11 cellular contexts compared by ENCODE assay signal in genomic region chr4:170088686-170089085, GRCh38. TPM values are rescaled to one million over a fixed set of nuclear protein-coding genes. Genes with fewer than 3 reads are reported as not detected.
DNase-seq lines count a peak whose midpoint lies in the region; FAIRE-seq and TF ChIP-seq lines count a peak whose summit lies in the region.
"Had no signal": no experiment of that assay in that cellular context is flagged by ENCODE, and none has a peak within 500 bp of the region (broad histone marks: within the 10 kb centered on the region; RNA-seq: fewer than 3 reads in every experiment).

No MANE protein-coding gene starts in this region.

- H3K4me1 ChIP-seq in A673 (ENCODE audit: insufficient read depth, low read length, poor library complexity, severe bottlenecking) (peaks cover 33% of the 10 kb centered on the region), muscle layer of duodenum (ENCODE audit: control insufficient read depth in 1 of 2, insufficient read depth in 2 of 2, low read length in 2 of 2) (peaks cover 6 to 15% of the 10 kb centered on the region in 2 donors), testis (peaks cover 3% of the 10 kb centered on the region)

- H3K9me3 Mint-ChIP-seq in MCF 10A (ENCODE audit: unreplicated experiment): no peaks in the 10 kb centered on the region
- H3K9me3 Mint-ChIP-seq in activated naive CD4-positive, alpha-beta T cell treated with anti-CD3 and anti-CD28 coated beads for 36 hours: no peaks in the 10 kb centered on the region
- H3K9me3 Mint-ChIP-seq: dendritic cell treated with granulocyte-macrophage colony-stimulating factor and Interleukin-4, amounts not matched to agents 40 ng/mL and 50 ng/mL, for 4 days had no signal

- H3K4me1 Mint-ChIP-seq in MCF 10A (ENCODE audit: insufficient read depth, unreplicated experiment): peaks cover 6% of the 10 kb centered on the region
- peaks cover 13% of the 10 kb centered on the region for H3K4me1 Mint-ChIP-seq in activated naive CD4-positive, alpha-beta T cell treated with anti-CD3 and anti-CD28 coated beads for 36 hours (ENCODE audit: low read depth)

- H3K4me3 ChIP-seq in A673 (ENCODE audit: low read depth, low read length, poor library complexity, severe bottlenecking): peak overlapping the region; percentile 57
- H3K4me3 ChIP-seq in muscle layer of duodenum (ENCODE audit: low read depth in 1 of 2, low read length in 2 of 2): peak overlapping the region; percentile 73 to 78
- peak overlapping the region in 1 of 2 donors; percentile 73 for H3K4me3 ChIP-seq in testis

- BruUV-seq in A673 (replicated peaks; lab: Mats Ljungman, UMichigan) (TSS peak; percentile 35), MCF 10A (replicated peaks; lab: Mats Ljungman, UMichigan) (TSS peak; percentile 19)

- TF ChIP-seq POLR2A in testis (IDR thresholded peaks at IDR 0.05) (no peak), GM12891 (IDR thresholded peaks at IDR 0.05; ENCODE audit: low read depth, low read length) (no peak)

- CTCF ChIA-PET in A673 (lab: Charles Lee) (interaction anchor here (0.6 to 1.5 kb wide), 2 partner anchors 63 to 278 kb away, joined by 3 to 5 read pairs; partner anchors contain the start of gene MFAP3L), MCF 10A (lab: Yijun Ruan, JAX) (interaction anchor here (0.6 to 3.7 kb wide), 9 partner anchors 8 to 500 kb away, joined by 3 to 18 read pairs (median 3); no protein-coding TSS in a partner anchor)
- CTCF ChIA-PET in activated naive CD4-positive, alpha-beta T cell treated with anti-CD3 and anti-CD28 coated beads for 36 hours (lab: Charles Lee): interaction anchor here (1.1 kb wide), 1 partner anchor 19 kb away, joined by 3 read pairs; no protein-coding TSS in a partner anchor

- H3K36me3 Mint-ChIP-seq in MCF 10A (ENCODE audit: insufficient read depth, unreplicated experiment): peaks cover 6% of the 10 kb centered on the region
- no peaks in the 10 kb centered on the region for H3K36me3 Mint-ChIP-seq in activated naive CD4-positive, alpha-beta T cell treated with anti-CD3 and anti-CD28 coated beads for 36 hours (ENCODE audit: low read depth)
- H3K36me3 Mint-ChIP-seq: memory B cell had no signal

- DNase-seq in A673 (ENCODE audit: low spot score): no peak
- DNase-seq in Kasumi-1 (lab: John Stamatoyannopoulos, UW): peak; percentile 38 to 57
- DNase-seq in MCF 10A (ENCODE audit: unreplicated experiment): no peak
- DNase-seq in activated naive CD4-positive, alpha-beta T cell treated with anti-CD3 and anti-CD28 coated beads for 36 hours: no peak
- DNase-seq in testis: no peak
- DNase-seq in activated CD4-positive, alpha-beta T cell treated with anti-CD3 and anti-CD28 coated beads, Interleukin-2, amount 50 U/mL, for 48 hours: no peak
- no peak for DNase-seq in GM12891 (ENCODE audit: insufficient read length, low spot score)
- DNase-seq: SIG-M5 had no signal

- H3K27ac ChIP-seq in A673 (ENCODE audit: low read depth, low read length, poor library complexity, severe bottlenecking): no peak overlapping the region
- no peak overlapping the region for H3K27ac ChIP-seq in muscle layer of duodenum (ENCODE audit: low read length)
- no peak overlapping the region for H3K27ac ChIP-seq in testis

- peaks cover 29% of the 10 kb centered on the region for H3K27me3 ChIP-seq in A673 (replicated peaks; ENCODE audit: insufficient read depth, low read depth, low read length, poor library complexity)
- H3K27me3 ChIP-seq in muscle layer of duodenum (ENCODE audit: low read depth, low read length): no peaks in the 10 kb centered on the region
- no peaks in the 10 kb centered on the region for H3K27me3 ChIP-seq in testis

- POLR2A ChIA-PET in A673 (lab: Charles Lee; ENCODE audit: low non-redundant PET) (no interaction called here), MCF 10A (lab: Yijun Ruan, JAX) (interaction anchor here (0.6 to 0.8 kb wide), 2 partner anchors 62 to 291 kb away, joined by 3 read pairs; partner anchors contain the start of gene MFAP3L)

- no peak for FAIRE-seq in GM12891 (lab: Jason Lieb, UNC)

- H3K36me3 ChIP-seq in A673 (ENCODE audit: insufficient read depth, low read length, poor library complexity, severe bottlenecking) (no peaks in the 10 kb centered on the region), muscle layer of duodenum (ENCODE audit: control insufficient read depth in 1 of 2, insufficient read depth in 2 of 2, low read length in 2 of 2) (peaks cover 3 to 7% of the 10 kb centered on the region in 2 donors), testis (ENCODE audit: low read depth, missing control alignments) (no peaks in the 10 kb centered on the region)

- WGBS in testis, 2 donors: 50 to 55% methylated on average over 1 to 2 of the region's 2 CpGs

- intact Hi-C loops in A673 (cut with micrococcal nuclease; ENCODE audit: unreplicated experiment) (loop anchor here (5.0 to 10.0 kb wide), 2 partner anchors 276 to 474 kb away; partner anchors contain the start of gene NEK1), MCF 10A (cut with micrococcal nuclease) (no loop called here), testis (cut with DNase I; ENCODE audit: low total_unique reads) (no loop called here)
- intact Hi-C loops in activated naive CD4-positive, alpha-beta T cell treated with anti-CD3 and anti-CD28 coated beads for 36 hours (cut with micrococcal nuclease): no loop called here

- H3K27me3 Mint-ChIP-seq in MCF 10A (ENCODE audit: insufficient read depth, unreplicated experiment): no peaks in the 10 kb centered on the region
- peaks cover 50% of the 10 kb centered on the region for H3K27me3 Mint-ChIP-seq in activated naive CD4-positive, alpha-beta T cell treated with anti-CD3 and anti-CD28 coated beads for 36 hours (ENCODE audit: low read depth)

- TF ChIP-seq CTCF in A673 (conservative IDR thresholded peaks at IDR 0.05; ENCODE audit: low read depth, low read length): no peak
- no peak for TF ChIP-seq CTCF in MCF 10A (IDR thresholded peaks at IDR 0.05; ENCODE audit: unreplicated experiment)
- no peak for TF ChIP-seq CTCF in testis (IDR thresholded peaks at IDR 0.05)

- H3K4me3 Mint-ChIP-seq in MCF 10A (ENCODE audit: unreplicated experiment): peak overlapping the region; percentile 81
- no peak overlapping the region for H3K4me3 Mint-ChIP-seq in activated naive CD4-positive, alpha-beta T cell treated with anti-CD3 and anti-CD28 coated beads for 36 hours
- H3K4me3 Mint-ChIP-seq: memory B cell had no signal

- no peak overlapping the region for H3K27ac Mint-ChIP-seq in MCF 10A (ENCODE audit: low read depth, unreplicated experiment)
- no peak overlapping the region for H3K27ac Mint-ChIP-seq in activated naive CD4-positive, alpha-beta T cell treated with anti-CD3 and anti-CD28 coated beads for 36 hours
- H3K27ac Mint-ChIP-seq: dendritic cell treated with granulocyte-macrophage colony-stimulating factor and Interleukin-4, amounts not matched to agents 40 ng/mL and 50 ng/mL, for 4 days; memory B cell had no signal

- H3K9me3 ChIP-seq in A673 (ENCODE audit: low read depth, low read length, poor library complexity, severe bottlenecking) (no peaks in the 10 kb centered on the region), muscle layer of duodenum (ENCODE audit: control insufficient read depth in 1 of 2, low read length in 2 of 2) (no peaks in the 10 kb centered on the region), testis (no peaks in the 10 kb centered on the region)

TF ChIP-seq in GM12891, 5 proteins besides CTCF, POLR2A, EP300 and RAD21:
- TF ChIP-seq POU2F2 (IDR thresholded peaks at IDR 0.05; ENCODE audit: low read depth, low read length): no peak

RNA-seq across cellular contexts. Expression of gene AADAT, which starts 1.1 kb away (rescaled TPM):
- total RNA-seq in A673 (2021): 5.4 and 5.6 TPM in 2 replicates
- total RNA-seq in MCF 10A (2022): 6.4 and 6.9 TPM in 2 replicates
- not detected for total RNA-seq in activated naive CD4-positive, alpha-beta T cell treated with anti-CD3 and anti-CD28 coated beads for 36 hours
- total RNA-seq in testis: 10 to 100 TPM; 10.7 to 29.4 TPM
- polyA plus RNA-seq in testis (ENCODE audit: insufficient read depth, low read depth, low replicate concordance): 9.3 TPM
- not detected for polyA plus RNA-seq in GM12891 (2012; ENCODE audit: low read depth, missing spikeins)

Comparison
In these comparisons a context has a peak if more than half of its experiments do, and no peak if none do; other contexts are left out.
1. DNase-seq: peak in Kasumi-1 (2 of 2); none in A673 (single experiment), MCF 10A (single experiment), activated naive CD4-positive, alpha-beta T cell treated with anti-CD3 and anti-CD28 coated beads for 36 hours (single experiment), testis (single experiment), activated CD4-positive, alpha-beta T cell treated with anti-CD3 and anti-CD28 coated beads, Interleukin-2, amount 50 U/mL, for 48 hours (0 of 2) and GM12891 (single experiment).